14 cellular contexts compared by ENCODE assay signal in the genomic region with DNA sequence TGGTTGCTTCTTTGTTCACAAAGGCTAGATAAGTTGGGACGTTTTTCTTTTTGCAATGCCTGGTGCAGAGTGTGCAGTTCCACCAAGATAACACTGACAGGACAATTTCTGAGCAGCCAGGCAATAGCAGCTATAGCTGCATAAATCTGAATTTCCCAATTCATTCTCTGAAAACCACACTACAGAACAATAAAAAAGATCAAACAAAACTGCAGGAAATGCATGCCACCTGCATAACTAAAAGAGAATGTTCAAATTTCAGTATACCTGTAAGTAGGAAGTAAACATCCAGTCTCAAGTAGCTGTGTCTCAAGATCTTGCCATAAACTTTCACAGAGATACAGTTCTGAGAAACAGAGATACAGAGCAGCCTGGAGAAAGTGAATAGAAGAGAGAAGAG.
"Had no signal": no experiment of that assay in that cellular context is flagged by ENCODE, and none has a peak within 500 bp of the region (broad histone marks: within the 10 kb centered on the region; RNA-seq: fewer than 3 reads in every experiment).

No MANE protein-coding gene starts in this region.

- ATAC-seq: effector memory CD8-positive, alpha-beta T cell; natural killer cell; pancreas; right lobe of liver had no signal

- H3K9me3 Mint-ChIP-seq: effector memory CD8-positive, alpha-beta T cell; natural killer cell had no signal

- H3K36me3 Mint-ChIP-seq: activated naive CD8-positive, alpha-beta T cell treated with anti-CD3 and anti-CD28 coated beads, Interleukin-2, amount 10 ng/mL, durations not matched to agents 7 days and 5 days had no signal

- DNase-seq: activated naive CD8-positive, alpha-beta T cell treated with anti-CD3 and anti-CD28 coated beads, Interleukin-2, amount 10 ng/mL, durations not matched to agents 7 days and 5 days; amygdala; effector memory CD8-positive, alpha-beta T cell; esophagus squamous epithelium; mesenchymal stem cell; natural killer cell; pancreas; right lobe of liver; small intestine; stimulated activated CD4-positive, alpha-beta T cell treated with anti-CD3 and anti-CD28 coated beads, Interleukin-15, amount 100 ng/mL, for 24 hours; stimulated activated CD4-positive, alpha-beta T cell treated with anti-CD3 and anti-CD28 coated beads, Interleukin-2, amount 100 ng/mL, for 48 hours; transverse colon had no signal

- H3K27me3 Mint-ChIP-seq: stimulated activated naive CD8-positive, alpha-beta T cell treated with anti-CD3 and anti-CD28 coated beads, Interleukin-15, Interleukin-2, amounts not matched to agents 100 ng/mL and 50 ng/mL, for 24 hours had no signal

- H3K27ac Mint-ChIP-seq: activated naive CD8-positive, alpha-beta T cell treated with anti-CD3 and anti-CD28 coated beads, Interleukin-2, amount 10 ng/mL, durations not matched to agents 7 days and 5 days; effector memory CD8-positive, alpha-beta T cell; natural killer cell; stimulated activated naive CD8-positive, alpha-beta T cell treated with anti-CD3 and anti-CD28 coated beads, Interleukin-15, Interleukin-2, amounts not matched to agents 100 ng/mL and 50 ng/mL, for 24 hours; T-helper 2 cell treated with Interferon-gamma antibody and Interleukin-4, amounts not matched to agents 5 μg/mL and 100 μg/mL, for 36 hours had no signal

- H3K4me1 Mint-ChIP-seq: natural killer cell had no signal

- H3K4me3 Mint-ChIP-seq: activated naive CD8-positive, alpha-beta T cell treated with anti-CD3 and anti-CD28 coated beads, Interleukin-2, amount 10 ng/mL, durations not matched to agents 7 days and 5 days; effector memory CD8-positive, alpha-beta T cell; natural killer cell; stimulated activated naive CD8-positive, alpha-beta T cell treated with anti-CD3 and anti-CD28 coated beads, Interleukin-15, Interleukin-2, amounts not matched to agents 100 ng/mL and 50 ng/mL, for 24 hours; T-helper 2 cell treated with Interferon-gamma antibody and Interleukin-4, amounts not matched to agents 5 μg/mL and 100 μg/mL, for 36 hours had no signal
